ENCODE assay signal across 8 cellular contexts in genomic region chr11:45885274-45885920, GRCh38. TPM values are rescaled to one million over a fixed set of nuclear protein-coding genes. Genes with fewer than 3 reads are reported as not detected.
DNase-seq lines count a peak whose midpoint lies in the region; ATAC-seq and TF ChIP-seq lines count a peak whose summit lies in the region.

TSS of gene MAPK8IP1 (plus strand) at chr11:45885651. CDS start at chr11:45885821, 170 bp downstream.

- H3K27ac ChIP-seq in cingulate gyrus (ENCODE audit: low read depth, low read length) (peak within 1 kb of the TSS; percentile 54), right lobe of liver (no peak within 1 kb of the TSS)

- no peak for TF ChIP-seq CTCF in HFF-Myc (IDR thresholded peaks at IDR 0.05; ENCODE audit: low read depth, low read length, missing control alignments)
- TF ChIP-seq CTCF in right lobe of liver (IDR thresholded peaks at IDR 0.05): no peak

- WGBS in right lobe of liver (ENCODE audit: insufficient coverage, low coverage, low lambda C conversion rate, missing lambda C conversion rate): 4% methylated on average over 8 of the region's 73 CpGs

- H3K27me3 ChIP-seq in right lobe of liver: no peaks in the 10 kb centered on the region

- DNase-seq in Daoy (ENCODE audit: low read depth): peak; percentile 39
- DNase-seq in HFF-Myc (ENCODE audit: extremely low read depth, low read depth): no peak
- DNase-seq in NCI-H2171 (lab: John Stamatoyannopoulos, UW): peak; percentile 78
- peak; percentile 62 for DNase-seq in activated CD4-positive, CD25-positive, alpha-beta regulatory T cell treated with anti-CD3 and anti-CD28 coated beads, Interleukin-2, amount 50 U/mL, for 72 hours
- peak; percentile 61 to 77 (median 76) for DNase-seq in right lobe of liver
- peak; percentile 10 to 35 (median 16) for DNase-seq in stimulated activated CD4-positive, alpha-beta T cell treated with anti-CD3 and anti-CD28 coated beads, TNF-alpha, amount 100 ng/mL, for 24 hours (ENCODE audit: low read depth in 3 of 3)
- no peak for DNase-seq in ureter (ENCODE audit: low spot score)

- peaks cover 0 to 5% (median 0%) of the 10 kb centered on the region in 4 donors for H3K4me1 ChIP-seq in right lobe of liver

- intact Hi-C loops in right lobe of liver (cut with DNase I): no loop called here

- peaks cover 0 to 20% (median 14%) of the 10 kb centered on the region in 4 donors for H3K36me3 ChIP-seq in right lobe of liver

- ATAC-seq in right lobe of liver: peak; percentile 86 to 92 (median 89)

- H3K4me3 ChIP-seq in HFF-Myc (replicated peaks; ENCODE audit: low read depth, low read length): peak within 1 kb of the TSS; percentile 40
- H3K4me3 ChIP-seq in right lobe of liver: peak within 1 kb of the TSS; percentile 23 to 51 (median 34)

- TF ChIP-seq POLR2A in right lobe of liver (IDR thresholded peaks at IDR 0.05): no peak

- H3K9me3 ChIP-seq in right lobe of liver: no peaks in the 10 kb centered on the region

RNA-seq across cellular contexts. Expression of gene MAPK8IP1, which starts in this region (rescaled TPM):
- 6.6 and 8.5 TPM in 2 replicates for total RNA-seq in Daoy (2014; rRNA removed; shearing (Covaris generic))
- 1 to 10 TPM; 1.7 to 6.2 (median 2.6) TPM for total RNA-seq in right lobe of liver
- total RNA-seq in ureter: 7.2 TPM

Comparison
In these comparisons a context has a peak if more than half of its experiments do, and no peak if none do; other contexts are left out.
1. DNase-seq: peak in Daoy (single experiment), NCI-H2171 (single experiment), activated CD4-positive, CD25-positive, alpha-beta regulatory T cell treated with anti-CD3 and anti-CD28 coated beads, Interleukin-2, amount 50 U/mL, for 72 hours (single experiment), right lobe of liver (3 of 3) and stimulated activated CD4-positive, alpha-beta T cell treated with anti-CD3 and anti-CD28 coated beads, TNF-alpha, amount 100 ng/mL, for 24 hours (3 of 3); none in HFF-Myc (single experiment) and ureter (single experiment).